In genomic region chr1:202448140-202448539, GRCh38 we compare ENCODE assay signal across 6 cellular contexts.
DNase-seq lines count a peak whose midpoint lies in the region; ATAC-seq, FAIRE-seq and TF ChIP-seq lines count a peak whose summit lies in the region.
"Not testable (repeated sequence)": the region's sequence is repeated elsewhere in the genome, so short reads cannot be mapped to it uniquely, and the experiment has no call there.

No MANE protein-coding gene starts in this region.

- not testable (repeated sequence) for H3K27ac ChIP-seq in GM12878 (ENCODE audit: control insufficient read depth, insufficient read depth)

- TF ChIP-seq POLR2A in GM12878 (IDR thresholded peaks at IDR 0.05; ENCODE audit: low read depth, low read length): not testable (repeated sequence)

- H3K4me2 ChIP-seq in GM12878 (ENCODE audit: control insufficient read depth, insufficient read depth): not testable (repeated sequence)

- TF ChIP-seq CTCF in GM12878 (IDR thresholded peaks at IDR 0.05 in 2 of 3, conservative IDR thresholded peaks at IDR 0.05 in 1 of 3; ENCODE audit: control insufficient read depth in 2 of 3, extremely low read depth in 1 of 3, insufficient read depth in 1 of 3, low read depth in 3 of 3, low read length in 3 of 3): not testable (repeated sequence)

- not testable (repeated sequence) for H3K36me3 ChIP-seq in GM12878 (ENCODE audit: control insufficient read depth in 2 of 2, insufficient read depth in 2 of 2, low read length in 1 of 2)

- FAIRE-seq in GM18507 (lab: Jason Lieb, UNC): peak; percentile 50
- FAIRE-seq in GM12878 (lab: Jason Lieb, UNC): peak; percentile 47

- not testable (repeated sequence) for BruUV-seq in GM12878 (replicated peaks; lab: Mats Ljungman, UMichigan)

- 0% methylated on average over 2 of the region's 2 CpGs for WGBS in GM12878 (ENCODE audit: insufficient coverage, insufficient replicate concordance, low lambda C conversion rate, missing lambda C conversion rate)

- TF ChIP-seq EP300 in GM12878 (IDR thresholded peaks at IDR 0.05; ENCODE audit: borderline replicate concordance in 1 of 2, control insufficient read depth in 1 of 2, low read depth in 2 of 2, low read length in 2 of 2): not testable (repeated sequence)

- not testable (repeated sequence) for H4K20me1 ChIP-seq in GM12878 (ENCODE audit: control insufficient read depth, insufficient read depth)

- H3K9me3 ChIP-seq in GM12878 (replicated peaks; ENCODE audit: control insufficient read depth, insufficient read depth, low read length): not testable (repeated sequence)

- H3K79me2 ChIP-seq in GM12878 (ENCODE audit: control insufficient read depth, insufficient read depth, low read length): not testable (repeated sequence)

- RAD21 ChIA-PET in GM12878 (lab: Charles Lee; ENCODE audit: unreplicated experiment): interaction anchor here (1.4 kb wide), 1 partner anchor 8 kb away, joined by 3 read pairs; no protein-coding TSS in a partner anchor

- POLR2A ChIA-PET in GM12878 (lab: Charles Lee): interaction anchor here (0.9 kb wide), 1 partner anchor 106 kb away, joined by 3 read pairs; the partner anchor contains the start of gene UBE2T

- not testable (repeated sequence) for H3K4me3 ChIP-seq in GM12878

- intact Hi-C loops in GM12878 (cut with micrococcal nuclease; ENCODE audit: unreplicated experiment): loop anchor here (10.0 kb wide), 1 partner anchor 103 kb away; the partner anchor contains the start of genes PPP1R12B and UBE2T
- intact Hi-C loops in left ventricle myocardium superior (cut with micrococcal nuclease): not testable (repeated sequence)

- CTCF ChIA-PET in GM12878 (lab: Yijun Ruan, JAX): interaction anchor here (0.9 to 1.9 kb wide), 4 partner anchors 11 to 272 kb away, joined by 3 to 7 read pairs (median 3); no protein-coding TSS in a partner anchor

- ATAC-seq in HG02678 (IDR thresholded peaks at IDR 0.05; ENCODE audit: unreplicated experiment) (peak; percentile 37), HG03354 (IDR thresholded peaks at IDR 0.05; ENCODE audit: poor library complexity, severe bottlenecking, unreplicated experiment) (peak; percentile 58), GM12878 (peak; percentile 70), left ventricle myocardium superior (peak; percentile 12)

- SMC1A ChIA-PET in GM12878 (lab: Charles Lee; ENCODE audit: uncharacterized antibody, unreplicated experiment): interaction anchor here (0.8 to 1.9 kb wide), 4 partner anchors 12 to 106 kb away, joined by 4 to 6 read pairs (median 4); no protein-coding TSS in a partner anchor

- not testable (repeated sequence) for H2AFZ ChIP-seq in GM12878 (ENCODE audit: control insufficient read depth, low read depth, low read length)

- not testable (repeated sequence) for TF ChIP-seq RAD21 in GM12878 (IDR thresholded peaks at IDR 0.05; ENCODE audit: insufficient read depth, low read depth, low read length)

- not testable (repeated sequence) for H3K9ac ChIP-seq in GM12878 (ENCODE audit: control insufficient read depth, insufficient read depth, low read length)

- in situ Hi-C loops in GM12878 (cut with MboI): not testable (repeated sequence)

- H3K4me1 ChIP-seq in GM12878 (ENCODE audit: control insufficient read depth, insufficient read depth, low read length): not testable (repeated sequence)

- not testable (repeated sequence) for H3K27me3 ChIP-seq in GM12878 (replicated peaks in 1 of 2; ENCODE audit: control insufficient read depth in 2 of 2, insufficient read depth in 2 of 2, low read length in 1 of 2)

- not testable (repeated sequence) for DNase-seq in GM18507 (ENCODE audit: extremely low spot score, insufficient read length, low read depth); left ventricle myocardium superior
- peak; percentile 29 for DNase-seq in MV-4-11 (lab: John Stamatoyannopoulos, UW)
- peak; percentile 7 for DNase-seq in GM12878 (ENCODE audit: low read depth, low spot score)

TF ChIP-seq in GM12878, 131 proteins besides CTCF, POLR2A, EP300 and RAD21:
- TF ChIP-seq MTA2 (IDR thresholded peaks at IDR 0.05; ENCODE audit: low read depth) (peak; percentile 50; the same call in 1 of the 2 replicates), RUNX3 (IDR thresholded peaks at IDR 0.05; ENCODE audit: low read length) (0 out of 2 replicates have a peak, but pooled peaks have one; percentile 17), IKZF2 (IDR thresholded peaks at IDR 0.05) (peak in 1 of 2 experiments; percentile 27; a peak in 2 of 4 replicates)

Comparison
In these comparisons a context has a peak if more than half of its experiments do, and no peak if none do; other contexts are left out.
1. ATAC-seq: peak in every context shown above with its lines; median percentile 70 in GM12878; 58 in HG03354; 37 in HG02678; 12 in left ventricle myocardium superior.